1 cellular context compared by ENCODE assay signal in the genomic region with DNA sequence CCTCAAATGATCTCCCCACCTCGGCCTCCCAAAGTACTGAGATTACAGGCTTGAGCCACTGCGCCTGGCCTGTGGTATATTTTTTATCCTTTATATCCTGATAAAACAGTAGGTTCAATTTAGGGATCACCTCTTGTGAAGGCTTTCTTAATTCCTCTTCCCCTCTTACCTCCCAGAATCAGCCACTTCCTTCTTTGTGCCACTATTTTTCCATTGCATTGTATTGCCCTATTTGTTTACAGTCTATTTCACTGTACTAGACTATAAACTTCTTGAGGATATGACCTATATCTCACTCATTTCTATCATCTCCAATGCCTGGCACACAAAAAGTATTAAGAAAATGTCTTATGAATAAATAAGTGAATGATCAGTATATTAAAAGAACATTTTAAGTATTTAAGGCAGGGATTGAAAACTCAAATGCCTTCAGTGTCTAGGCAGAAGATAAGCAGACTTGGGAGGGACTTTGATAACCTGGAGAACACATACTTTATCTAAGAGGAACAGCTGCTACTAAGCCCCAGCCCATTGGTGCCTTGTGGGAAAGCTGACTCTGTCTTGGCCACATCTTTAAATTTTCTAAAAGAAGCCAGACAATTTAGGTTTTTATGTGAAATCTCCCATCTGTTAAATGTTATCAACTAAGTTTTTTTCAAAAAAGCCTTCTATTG.
A peak's percentile ranks its signal among the peaks of the same experiment; 100 is the strongest.
TF ChIP-seq lines count a peak whose summit lies in the region.

No MANE protein-coding gene starts in this region.

TF ChIP-seq in K562, 482 proteins besides CTCF, POLR2A, EP300 and RAD21 (continued from another document):
- TF ChIP-seq ZNF316 (IDR thresholded peaks at IDR 0.05) = no peak
- no peak for TF ChIP-seq PRMT5 (CRISPR knock-in tag; IDR thresholded peaks at IDR 0.05)
- no peak for TF ChIP-seq OTX1 (CRISPR knock-in tag; IDR thresholded peaks at IDR 0.05)
- TF ChIP-seq ATF7 (IDR thresholded peaks at IDR 0.05) = peak; percentile 42; the same call in 1 of the 2 replicates
- TF ChIP-seq ZNF584 (CRISPR knock-in tag; IDR thresholded peaks at IDR 0.05; ENCODE audit: low read depth) = no peak
- TF ChIP-seq TEAD4 (IDR thresholded peaks at IDR 0.05; ENCODE audit: low read length) = peak; percentile 97
- TF ChIP-seq TEAD4 (CRISPR knock-in tag; IDR thresholded peaks at IDR 0.05; ENCODE audit: borderline replicate concordance) = no peak
- no peak for TF ChIP-seq C11orf30 (IDR thresholded peaks at IDR 0.05; ENCODE audit: low read depth)
- TF ChIP-seq CREBBP (IDR thresholded peaks at IDR 0.05; ENCODE audit: low read depth, low read length) = no peak
- TF ChIP-seq, protein P1, sequence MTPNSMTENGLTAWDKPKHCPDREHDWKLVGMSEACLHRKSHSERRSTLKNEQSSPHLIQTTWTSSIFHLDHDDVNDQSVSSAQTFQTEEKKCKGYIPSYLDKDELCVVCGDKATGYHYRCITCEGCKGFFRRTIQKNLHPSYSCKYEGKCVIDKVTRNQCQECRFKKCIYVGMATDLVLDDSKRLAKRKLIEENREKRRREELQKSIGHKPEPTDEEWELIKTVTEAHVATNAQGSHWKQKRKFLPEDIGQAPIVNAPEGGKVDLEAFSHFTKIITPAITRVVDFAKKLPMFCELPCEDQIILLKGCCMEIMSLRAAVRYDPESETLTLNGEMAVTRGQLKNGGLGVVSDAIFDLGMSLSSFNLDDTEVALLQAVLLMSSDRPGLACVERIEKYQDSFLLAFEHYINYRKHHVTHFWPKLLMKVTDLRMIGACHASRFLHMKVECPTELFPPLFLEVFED (CRISPR knock-in tag; conservative IDR thresholded peaks at IDR 0.05) = no peak
- TF ChIP-seq ZFP36 (IDR thresholded peaks at IDR 0.05; ENCODE audit: low read depth, low read length, partially characterized antibody) = no peak
- TF ChIP-seq ZC3H8 (IDR thresholded peaks at IDR 0.05) = no peak
- TF ChIP-seq ZFP1 (CRISPR knock-in tag; IDR thresholded peaks at IDR 0.05) = no peak
- 0 out of 2 replicates have a peak, but pooled peaks have one; percentile 4 for TF ChIP-seq ZNF175 (CRISPR knock-in tag; IDR thresholded peaks at IDR 0.05; ENCODE audit: low read depth)
- TF ChIP-seq ZFP91 (CRISPR knock-in tag; IDR thresholded peaks at IDR 0.05) = no peak
- TF ChIP-seq MTA2 (IDR thresholded peaks at IDR 0.05; ENCODE audit: low read depth) = peak; percentile 94
- no peak for TF ChIP-seq DLX4 (CRISPR knock-in tag; IDR thresholded peaks at IDR 0.05)
- TF ChIP-seq, protein P2, sequence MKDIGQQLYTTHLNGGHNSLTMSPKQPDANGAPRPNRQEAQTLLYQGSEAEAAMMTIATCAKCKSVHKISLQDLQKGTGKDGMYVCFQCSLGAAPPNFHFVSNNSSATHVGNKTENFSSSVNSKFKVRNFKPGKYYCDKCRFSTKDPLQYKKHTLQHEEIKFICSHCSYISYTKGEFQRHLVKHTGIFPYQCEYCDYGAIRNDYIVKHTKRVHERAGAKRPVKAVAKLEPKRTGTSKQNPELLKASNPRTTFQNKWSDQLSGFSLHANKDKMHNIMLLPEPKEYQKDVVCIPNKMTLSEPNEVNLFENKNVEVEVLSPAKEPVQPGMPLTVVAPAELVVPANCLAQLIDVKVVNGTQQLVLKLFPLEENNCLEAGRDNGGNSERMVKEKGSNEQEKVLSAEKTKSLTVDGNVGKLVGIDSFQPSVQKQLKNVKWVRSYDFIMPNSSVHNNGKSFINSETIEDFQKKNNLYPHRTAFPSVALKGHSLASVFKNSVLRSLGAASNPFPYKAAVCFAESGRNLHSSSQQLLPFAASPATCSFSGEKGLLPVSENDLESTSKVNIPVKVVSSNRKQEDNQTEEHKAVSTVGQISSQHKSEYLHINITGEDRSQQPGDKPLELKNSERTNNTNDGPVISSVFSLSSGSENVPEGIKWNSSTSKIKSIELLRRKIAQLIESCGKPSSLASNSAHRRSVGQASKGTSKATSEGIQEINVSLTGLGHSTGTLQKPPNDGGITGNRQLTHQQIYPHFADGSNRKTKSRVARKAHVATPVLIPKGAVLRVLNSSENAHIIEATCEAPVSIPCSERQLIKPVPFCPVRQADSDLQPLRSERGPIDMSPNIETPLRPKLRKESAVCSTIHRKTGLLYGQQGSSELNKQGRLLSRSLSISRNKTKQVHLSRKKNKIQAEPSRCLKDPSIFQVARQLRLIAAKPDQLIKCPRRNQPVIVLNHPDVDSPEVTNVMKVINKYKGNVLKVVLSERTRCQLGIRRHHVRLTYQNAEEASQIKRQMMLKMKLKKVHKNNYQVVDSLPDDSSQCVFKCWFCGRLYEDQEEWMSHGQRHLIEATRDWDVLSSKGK (CRISPR knock-in tag; IDR thresholded peaks at IDR 0.05) = no peak
- TF ChIP-seq MECOM (CRISPR knock-in tag; IDR thresholded peaks at IDR 0.05) = no peak
- TF ChIP-seq BRD9 (IDR thresholded peaks at IDR 0.05; ENCODE audit: low read depth, partially characterized antibody) = peak; percentile 43
- TF ChIP-seq, protein P3, sequence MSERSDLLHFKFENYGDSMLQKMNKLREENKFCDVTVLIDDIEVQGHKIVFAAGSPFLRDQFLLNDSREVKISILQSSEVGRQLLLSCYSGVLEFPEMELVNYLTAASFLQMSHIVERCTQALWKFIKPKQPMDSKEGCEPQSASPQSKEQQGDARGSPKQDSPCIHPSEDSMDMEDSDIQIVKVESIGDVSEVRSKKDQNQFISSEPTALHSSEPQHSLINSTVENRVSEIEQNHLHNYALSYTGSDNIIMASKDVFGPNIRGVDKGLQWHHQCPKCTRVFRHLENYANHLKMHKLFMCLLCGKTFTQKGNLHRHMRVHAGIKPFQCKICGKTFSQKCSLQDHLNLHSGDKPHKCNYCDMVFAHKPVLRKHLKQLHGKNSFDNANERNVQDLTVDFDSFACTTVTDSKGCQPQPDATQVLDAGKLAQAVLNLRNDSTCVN (CRISPR knock-in tag; IDR thresholded peaks at IDR 0.05) = no peak
- no peak; the same call in 1 of the 2 replicates for TF ChIP-seq MXI1 (IDR thresholded peaks at IDR 0.05; ENCODE audit: low read depth, low read length)
- TF ChIP-seq STAT5B (CRISPR knock-in tag; IDR thresholded peaks at IDR 0.05) = no peak
- no peak for TF ChIP-seq GTF2A2 (tag; IDR thresholded peaks at IDR 0.05)
- peak; percentile 45; the same call in 1 of the 2 replicates for TF ChIP-seq KHSRP (IDR thresholded peaks at IDR 0.05)
- TF ChIP-seq ZNF398 (CRISPR knock-in tag; IDR thresholded peaks at IDR 0.05) = no peak
- TF ChIP-seq ZNF785 (CRISPR knock-in tag; IDR thresholded peaks at IDR 0.05) = no peak
- no peak for TF ChIP-seq PHTF2 (CRISPR knock-in tag; IDR thresholded peaks at IDR 0.05)
- TF ChIP-seq ZEB2 (IDR thresholded peaks at IDR 0.05) = 0 out of 2 replicates have a peak, but pooled peaks have one; percentile 38
- 0 out of 2 replicates have a peak, but pooled peaks have one; percentile 20 for TF ChIP-seq ELF1 (tag; IDR thresholded peaks at IDR 0.05)
- TF ChIP-seq BACH1 (tag; IDR thresholded peaks at IDR 0.05) = no peak
- TF ChIP-seq SP1 (CRISPR knock-in tag; IDR thresholded peaks at IDR 0.05) = 0 out of 2 replicates have a peak, but pooled peaks have one; percentile 29
- no peak for TF ChIP-seq POLR2B (IDR thresholded peaks at IDR 0.05; ENCODE audit: low read depth, partially characterized antibody)
- no peak for TF ChIP-seq ZNF318 (IDR thresholded peaks at IDR 0.05; ENCODE audit: borderline replicate concordance in 1 of 2, low read depth in 1 of 2)
- TF ChIP-seq ZNF140 (CRISPR knock-in tag; IDR thresholded peaks at IDR 0.05) = no peak
- 0 out of 2 replicates have a peak, but pooled peaks have one; percentile 19 for TF ChIP-seq DMBX1 (CRISPR knock-in tag; IDR thresholded peaks at IDR 0.05; ENCODE audit: borderline replicate concordance)
- peak; percentile 97 for TF ChIP-seq SMARCA4 (IDR thresholded peaks at IDR 0.05)
- no peak for TF ChIP-seq HMG20A (CRISPR knock-in tag; conservative IDR thresholded peaks at IDR 0.05)
